In genomic region chr5:1103505-1104326, GRCh38 we compare ENCODE assay signal across 8 cellular contexts. TPM values are rescaled to one million over a fixed set of nuclear protein-coding genes. Genes with fewer than 3 reads are reported as not detected.
DNase-seq lines count a peak whose midpoint lies in the region; ATAC-seq and TF ChIP-seq lines count a peak whose summit lies in the region.

No MANE protein-coding gene starts in this region.

- no peak overlapping the region for H3K27ac ChIP-seq in endodermal cell (ENCODE audit: low read depth, low read length)

- H3K9me3 Mint-ChIP-seq in endodermal cell (no peaks in the 10 kb centered on the region), naive B cell (no peaks in the 10 kb centered on the region)

- peaks cover 37% of the 10 kb centered on the region for H3K4me1 ChIP-seq in endodermal cell (ENCODE audit: control insufficient read depth, insufficient read depth, low read length)

- WGBS in endodermal cell (ENCODE audit: insufficient coverage in 1 of 2, insufficient read length in 1 of 2), 2 experiments, result 92% methylated on average over 25 to 33 of the region's 33 CpGs

- H3K27me3 Mint-ChIP-seq in endodermal cell (ENCODE audit: insufficient read depth) (no peaks in the 10 kb centered on the region), naive B cell (no peaks in the 10 kb centered on the region)

- H3K9me3 ChIP-seq in endodermal cell (ENCODE audit: control insufficient read depth, low read length), result no peaks in the 10 kb centered on the region

- no peaks in the 10 kb centered on the region for H3K27me3 ChIP-seq in endodermal cell (ENCODE audit: control insufficient read depth, insufficient read depth, low read length, poor library complexity, severe bottlenecking)

- peaks cover 54% of the 10 kb centered on the region for H3K4me1 Mint-ChIP-seq in endodermal cell
- H3K4me1 Mint-ChIP-seq in naive B cell, result peaks cover 35 to 68% (median 42%) of the 10 kb centered on the region in 3 donors

- H3K4me3 Mint-ChIP-seq in endodermal cell (no peak overlapping the region), naive B cell (peak overlapping the region in 7 of 8 donors; percentile 80 to 92 (median 83))

- H3K36me3 Mint-ChIP-seq in endodermal cell (ENCODE audit: low read depth) (no peaks in the 10 kb centered on the region), naive B cell (no peaks in the 10 kb centered on the region)

- peak overlapping the region; percentile 56 for H3K27ac Mint-ChIP-seq in endodermal cell
- H3K27ac Mint-ChIP-seq in naive B cell, result peak overlapping the region in 5 of 6 donors; percentile 95 to 99 (median 98)

- peaks cover 9% of the 10 kb centered on the region for H3K36me3 ChIP-seq in endodermal cell (ENCODE audit: control insufficient read depth, insufficient read depth, low read length)

- H3K4me3 ChIP-seq in endodermal cell (ENCODE audit: low read length), result no peak overlapping the region

- ATAC-seq in naive B cell (ENCODE audit: low read depth in 2 of 2) (no peak), HG03095 (IDR thresholded peaks at IDR 0.05; ENCODE audit: unreplicated experiment) (no peak)

- no peak for TF ChIP-seq CTCF in endodermal cell (conservative IDR thresholded peaks at IDR 0.05)

- DNase-seq in Ammon's horn (ENCODE audit: low spot score) (peak; percentile 63), NCI-H2171 treated with DMSO at 0.1 percent for 48 hours (lab: John Stamatoyannopoulos, UW) (peak; percentile 88), endodermal cell (no peak), naive B cell (no peak), ecto neural progenitor cell (ENCODE audit: low spot score) (no peak), AG08395 (ENCODE audit: low spot score) (no peak), NCI-H226 (no peak)

- no peak overlapping the region for H3K9ac ChIP-seq in endodermal cell (ENCODE audit: extremely low read depth, low read length, poor library complexity, severe bottlenecking)

RNA-seq across cellular contexts. Expression of gene SLC12A7, which starts 8.1 kb away (rescaled TPM):
- 10 to 100 TPM; 58.9 to 61.6 TPM for total RNA-seq in endodermal cell
- polyA plus RNA-seq in endodermal cell (2013, experiment 1 of 2), result 45.1 TPM
- 40.0 TPM for polyA plus RNA-seq in endodermal cell (2013, experiment 2 of 2)
- polyA plus RNA-seq in naive B cell (ENCODE audit: low read depth in 6 of 6), result 10 to 100 TPM in 1 of 6 donors, 1 to 10 TPM in 5; 1.9 to 15.6 (median 5.8) TPM

Comparison
In these comparisons a context has a peak if more than half of its experiments do, and no peak if none do; other contexts are left out.
1. DNase-seq: peak in Ammon's horn (single experiment) and NCI-H2171 treated with DMSO at 0.1 percent for 48 hours (single experiment); none in endodermal cell (single experiment), naive B cell (single experiment), ecto neural progenitor cell (single experiment), AG08395 (single experiment) and NCI-H226 (single experiment).